ENCODE assay signal across 29 cellular contexts in the genomic region with DNA sequence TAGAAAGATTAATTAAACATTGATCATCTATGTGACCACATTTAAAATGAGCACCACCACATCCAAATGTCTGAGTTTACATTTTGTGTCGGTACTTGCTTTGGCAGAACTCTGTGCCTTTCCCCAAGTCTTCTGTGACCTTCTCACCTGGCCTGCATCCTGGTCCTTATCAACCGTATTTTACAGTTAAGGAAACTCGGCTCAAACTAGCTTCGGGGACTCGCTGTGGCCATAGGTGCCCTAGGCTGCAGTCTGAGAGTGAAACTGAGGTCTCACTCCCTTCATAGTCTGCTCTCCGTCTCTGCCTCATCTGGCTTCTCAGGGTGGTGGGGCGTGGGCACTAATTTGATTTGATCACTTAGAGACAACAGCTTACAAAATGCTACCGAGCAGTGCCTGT.
"Had no signal": no experiment of that assay in that cellular context is flagged by ENCODE, and none has a peak within 500 bp of the region (broad histone marks: within the 10 kb centered on the region; RNA-seq: fewer than 3 reads in every experiment).

No MANE protein-coding gene starts in this region.

- H3K4me1 Mint-ChIP-seq: activated CD4-positive, alpha-beta T cell treated with anti-CD3 and anti-CD28 coated beads for 36 hours; activated CD8-positive, alpha-beta memory T cell treated with anti-CD3 and anti-CD28 coated beads, Interleukin-2, amount 10 ng/mL, durations not matched to agents 7 days and 5 days had no signal

- H3K4me1 ChIP-seq: ascending aorta, colonic mucosa, tibial nerve had no signal

- H3K9me3 Mint-ChIP-seq: activated T-helper 2 cell treated with anti-CD3 and anti-CD28 coated beads, Interferon-gamma antibody, Interleukin-2, Interleukin-4, amounts not matched to agents 10 μg/mL and 5 μg/mL and 100 μg/mL, durations not matched to agents 14 hours and 24 hours and 36 hours; naive B cell; neural crest cell had no signal

- ATAC-seq: activated CD4-positive, alpha-beta T cell treated with anti-CD3 and anti-CD28 coated beads for 36 hours; activated CD8-positive, alpha-beta memory T cell treated with anti-CD3 and anti-CD28 coated beads, Interleukin-2, amount 10 ng/mL, durations not matched to agents 7 days and 5 days; activated CD8-positive, alpha-beta T cell treated with anti-CD3 and anti-CD28 coated beads, Interleukin-2, amount 10 ng/mL, durations not matched to agents 7 days and 5 days; gastrocnemius medialis; left cardiac atrium; right cardiac atrium had no signal

- H3K27ac ChIP-seq: ascending aorta, cardiac muscle cell, colonic mucosa, dorsolateral prefrontal cortex, gastrocnemius medialis, spleen, tibial nerve had no signal

- H3K4me3 ChIP-seq: ascending aorta, cardiac muscle cell, colonic mucosa, dorsolateral prefrontal cortex, gastrocnemius medialis, spleen, tibial nerve had no signal

- H3K27ac Mint-ChIP-seq: activated CD4-positive, alpha-beta T cell treated with anti-CD3 and anti-CD28 coated beads for 36 hours; activated CD8-positive, alpha-beta memory T cell treated with anti-CD3 and anti-CD28 coated beads, Interleukin-2, amount 10 ng/mL, durations not matched to agents 7 days and 5 days; activated CD8-positive, alpha-beta T cell treated with anti-CD3 and anti-CD28 coated beads, Interleukin-2, amount 10 ng/mL, durations not matched to agents 7 days and 5 days; activated naive CD8-positive, alpha-beta T cell; activated T-helper 2 cell treated with anti-CD3 and anti-CD28 coated beads, Interferon-gamma antibody, Interleukin-2, Interleukin-4, amounts not matched to agents 10 μg/mL and 5 μg/mL and 100 μg/mL, durations not matched to agents 14 hours and 24 hours and 36 hours; brain had no signal

- H3K27me3 Mint-ChIP-seq: activated CD4-positive, alpha-beta T cell treated with anti-CD3 and anti-CD28 coated beads for 36 hours; activated CD8-positive, alpha-beta memory T cell treated with anti-CD3 and anti-CD28 coated beads, Interleukin-2, amount 10 ng/mL, durations not matched to agents 7 days and 5 days; activated naive CD8-positive, alpha-beta T cell had no signal

- H3K27me3 ChIP-seq: ascending aorta, cardiac muscle cell, colonic mucosa, dorsolateral prefrontal cortex, gastrocnemius medialis, spleen, tibial nerve had no signal

- H3K9me3 ChIP-seq: ascending aorta, colonic mucosa, gastrocnemius medialis, spleen, tibial nerve had no signal

- H3K4me3 Mint-ChIP-seq: activated CD4-positive, alpha-beta T cell treated with anti-CD3 and anti-CD28 coated beads for 36 hours; activated CD8-positive, alpha-beta memory T cell treated with anti-CD3 and anti-CD28 coated beads, Interleukin-2, amount 10 ng/mL, durations not matched to agents 7 days and 5 days; activated CD8-positive, alpha-beta T cell treated with anti-CD3 and anti-CD28 coated beads, Interleukin-2, amount 10 ng/mL, durations not matched to agents 7 days and 5 days; activated naive CD8-positive, alpha-beta T cell; brain; naive B cell; neural crest cell had no signal

- DNase-seq: activated CD4-positive, alpha-beta T cell treated with anti-CD3 and anti-CD28 coated beads for 36 hours; activated CD4-positive, CD25-positive, alpha-beta regulatory T cell; activated CD8-positive, alpha-beta memory T cell treated with anti-CD3 and anti-CD28 coated beads, Interleukin-2, amount 10 ng/mL, durations not matched to agents 7 days and 5 days; activated CD8-positive, alpha-beta T cell treated with anti-CD3 and anti-CD28 coated beads, Interleukin-2, amount 10 ng/mL, durations not matched to agents 7 days and 5 days; activated naive CD4-positive, alpha-beta T cell; activated T-cell treated with anti-CD3 and anti-CD28 coated beads, Interleukin-2, amount 50 U/mL, for 48 hours; cerebellar nuclear complex; colonic mucosa; dorsolateral prefrontal cortex; effector memory CD4-positive, alpha-beta T cell; erythroblast; gastrocnemius medialis; glutamatergic neuron; left cardiac atrium; mammary epithelial cell; naive B cell; nucleus accumbens; posterior cingulate gyrus; right cardiac atrium; spleen; stimulated activated naive CD4-positive, alpha-beta T cell; T-helper 2 cell had no signal

- H3K36me3 Mint-ChIP-seq: activated CD8-positive, alpha-beta memory T cell treated with anti-CD3 and anti-CD28 coated beads, Interleukin-2, amount 10 ng/mL, durations not matched to agents 7 days and 5 days; brain; naive B cell had no signal

- H3K36me3 ChIP-seq: ascending aorta, cardiac muscle cell, colonic mucosa, gastrocnemius medialis, spleen, tibial nerve had no signal
